Comparison of ENCODE assay signal across 15 cellular contexts in genomic region chr1:169321539-169321938, GRCh38. TPM values are rescaled to one million over a fixed set of nuclear protein-coding genes. Genes with fewer than 3 reads are reported as not detected.
DNase-seq lines count a peak whose midpoint lies in the region; ATAC-seq, FAIRE-seq and TF ChIP-seq lines count a peak whose summit lies in the region.
"Had no signal": no experiment of that assay in that cellular context is flagged by ENCODE, and none has a peak within 500 bp of the region (broad histone marks: within the 10 kb centered on the region; RNA-seq: fewer than 3 reads in every experiment).

No MANE protein-coding gene starts in this region.

- no peaks in the 10 kb centered on the region for H4K20me1 ChIP-seq in K562 (replicated peaks; ENCODE audit: control insufficient read depth, insufficient read depth, low read length)

- no peak overlapping the region for H2AK5ac ChIP-seq in neuronal stem cell (ENCODE audit: low read depth, low read length)

- no peaks in the 10 kb centered on the region for H3K79me1 ChIP-seq in neuronal stem cell (ENCODE audit: low read depth, low read length)

- no peak for TF ChIP-seq POLR2A in NB4 (IDR thresholded peaks at IDR 0.05; ENCODE audit: extremely low read depth, insufficient read length)
- TF ChIP-seq POLR2A in K562 (conservative IDR thresholded peaks at IDR 0.05) = no peak

- TF ChIP-seq EP300 in K562 (IDR thresholded peaks at IDR 0.05; ENCODE audit: low read length) = no peak

- TF ChIP-seq CTCF in NB4 (IDR thresholded peaks at IDR 0.05; ENCODE audit: low read depth, low read length) = no peak
- no peak for TF ChIP-seq CTCF in K562 (IDR thresholded peaks at IDR 0.05 in 2 of 3, conservative IDR thresholded peaks at IDR 0.05 in 1 of 3; ENCODE audit: insufficient read depth in 2 of 3, low read depth in 1 of 3, low read length in 3 of 3)

- H3K4me3 ChIP-seq in NB4 (ENCODE audit: low read depth, low read length) (no peak overlapping the region), K562 (no peak overlapping the region), skeletal muscle cell (ENCODE audit: low read depth, low read length) (no peak overlapping the region), neuronal stem cell (ENCODE audit: low read length in 2 of 2) (no peak overlapping the region)
- H3K4me3 ChIP-seq: HAP-1, lung had no signal

- BruUV-seq in K562 (replicated peaks; lab: Mats Ljungman, UMichigan) = no TSS peak

- H3K9ac ChIP-seq in K562 (ENCODE audit: insufficient read depth in 1 of 2, low read depth in 2 of 2, low read length in 2 of 2) = no peak overlapping the region
- no peak overlapping the region for H3K9ac ChIP-seq in neuronal stem cell (ENCODE audit: low read depth, low read length, poor library complexity)

- H3K79me2 ChIP-seq in K562 (ENCODE audit: control insufficient read depth, insufficient read depth, low read length) = no peaks in the 10 kb centered on the region; the same call in 2 of the 3 replicates

- no peaks in the 10 kb centered on the region for H3K9me1 ChIP-seq in K562 (ENCODE audit: control insufficient read depth, insufficient read depth, low read length)

- no peak overlapping the region for H2AFZ ChIP-seq in K562 (ENCODE audit: low read depth, low read length)
- no peak overlapping the region for H2AFZ ChIP-seq in neuronal stem cell (ENCODE audit: low read length)

- peaks cover 0 to 10% of the 10 kb centered on the region in 2 experiments; a peak in 2 of 5 replicates for H3K4me1 ChIP-seq in K562 (replicated peaks in 1 of 2; ENCODE audit: control insufficient read depth in 2 of 2, insufficient read depth in 2 of 2, low read length in 2 of 2)
- peaks cover 0 to 2% of the 10 kb centered on the region in 2 donors for H3K4me1 ChIP-seq in neuronal stem cell (ENCODE audit: control insufficient read depth in 2 of 2, insufficient read depth in 1 of 2, low read depth in 1 of 2, low read length in 2 of 2)

- H3K14ac ChIP-seq in neuronal stem cell (ENCODE audit: low read length) = no peak overlapping the region

- no peak overlapping the region for H2BK15ac ChIP-seq in neuronal stem cell (ENCODE audit: low read length)

- peak; percentile 32 for DNase-seq in NCI-H82 (lab: John Stamatoyannopoulos, UW)
- no peak for DNase-seq in NCI-H82 treated with DMSO at 0.1 percent for 48 hours (lab: John Stamatoyannopoulos, UW; ENCODE audit: unreplicated experiment)
- peak; percentile 25 for DNase-seq in NB4 (ENCODE audit: low read depth)
- no peak for DNase-seq in K562 (ENCODE audit: extremely low read depth in 1 of 4, low spot score in 3 of 4)
- DNase-seq in skeletal muscle cell (ENCODE audit: low read depth) = peak; percentile 47
- DNase-seq in HK-2 (ENCODE audit: unreplicated experiment) = no peak
- DNase-seq in NCI-H1048 (lab: John Stamatoyannopoulos, UW) = no peak
- no peak for DNase-seq in neuronal stem cell (ENCODE audit: low spot score)
- DNase-seq: ACHN; activated CD8-positive, alpha-beta memory T cell treated with anti-CD3 and anti-CD28 coated beads, Interleukin-2, amount 50 U/mL, for 48 hours; DMS153; NCI-H345 had no signal

- H3K9me3 ChIP-seq in K562 (replicated peaks; ENCODE audit: control insufficient read depth, insufficient read depth, low read depth, low read length) (no peaks in the 10 kb centered on the region), neuronal stem cell (replicated peaks in 1 of 2; ENCODE audit: control insufficient read depth in 2 of 2, insufficient read depth in 1 of 2, low read depth in 1 of 2, low read length in 2 of 2) (no peaks in the 10 kb centered on the region)
- H3K9me3 ChIP-seq: HAP-1 had no signal

- no peak overlapping the region for H2BK120ac ChIP-seq in neuronal stem cell (ENCODE audit: low read depth, low read length)

- no peaks in the 10 kb centered on the region for H3K36me3 ChIP-seq in K562 (ENCODE audit: control insufficient read depth, insufficient read depth, low read length)
- no peaks in the 10 kb centered on the region for H3K36me3 ChIP-seq in neuronal stem cell (replicated peaks in 1 of 2; ENCODE audit: control insufficient read depth in 2 of 2, insufficient read depth in 2 of 2, low read length in 2 of 2)
- H3K36me3 ChIP-seq: HAP-1 had no signal

- H3K4ac ChIP-seq in neuronal stem cell (ENCODE audit: low read length) = no peak overlapping the region

- H3K4me2 ChIP-seq in K562 (ENCODE audit: insufficient read depth, low read length) (no peak overlapping the region), neuronal stem cell (ENCODE audit: insufficient read depth, low read length, poor library complexity, severe bottlenecking) (no peak overlapping the region)

- H3K23ac ChIP-seq in neuronal stem cell (ENCODE audit: low read depth, low read length, poor library complexity) = no peak overlapping the region

- H3K27ac ChIP-seq in K562 (ENCODE audit: extremely low read depth, low read depth, low read length) (no peak overlapping the region), neuronal stem cell (replicated peaks; ENCODE audit: low read length) (no peak overlapping the region)

- ATAC-seq in K562 = peak; percentile 58; the same call in 1 of the 3 replicates
- ATAC-seq: Right ventricle myocardium inferior had no signal

- H4K8ac ChIP-seq in neuronal stem cell (ENCODE audit: low read depth, low read length) = no peak overlapping the region

- no peak for TF ChIP-seq RAD21 in K562 (CRISPR knock-in tag; conservative IDR thresholded peaks at IDR 0.05 in 1 of 2, IDR thresholded peaks at IDR 0.05 in 1 of 2)

- H3K27me3 ChIP-seq in K562 (ENCODE audit: control insufficient read depth in 2 of 2, insufficient read depth in 2 of 2, low read length in 2 of 2) (no peaks in the 10 kb centered on the region), neuronal stem cell (ENCODE audit: control insufficient read depth in 3 of 3, insufficient read depth in 3 of 3, low read depth in 1 of 3, low read length in 3 of 3) (no peaks in the 10 kb centered on the region)

- CTCF ChIA-PET in K562 (lab: Yijun Ruan, JAX; ENCODE audit: low intra/inter-chr PET ratio) = no interaction called here

- FAIRE-seq in K562 (lab: Jason Lieb, UNC) = no peak

- in situ Hi-C loops in K562 (cut with MboI) = no loop called here

- WGBS in K562 (ENCODE audit: insufficient coverage, low coverage, missing lambda C conversion rate) = 4% methylated on average over 1 of the region's 1 CpG
- WGBS in neuronal stem cell (ENCODE audit: extremely low coverage in 2 of 2, insufficient read length in 2 of 2, insufficient replicate concordance in 1 of 2), 2 donors = no CpG with 5 or more reads among the region's 1 CpG

- no peak overlapping the region for H4K91ac ChIP-seq in neuronal stem cell (ENCODE audit: low read depth, low read length, poor library complexity)

- H2BK12ac ChIP-seq in neuronal stem cell (ENCODE audit: low read length) = no peak overlapping the region

- intact Hi-C loops in K562 (cut with micrococcal nuclease) = no loop called here

- H3K18ac ChIP-seq in neuronal stem cell (ENCODE audit: low read length) = no peak overlapping the region

- POLR2A ChIA-PET in K562 (lab: Yijun Ruan, JAX) = interaction anchor here (0.7 kb wide), 1 partner anchor 419 kb away, joined by 3 read pairs; no protein-coding TSS in a partner anchor

- H2BK5ac ChIP-seq in neuronal stem cell (ENCODE audit: low read length) = no peak overlapping the region

RNA-seq across cellular contexts. Expression of gene NME7, which starts 46.1 kb away (rescaled TPM):
- 15.9 and 42.0 TPM in 2 replicates for total RNA-seq in K562 (2011; cell fraction: chromatin; rRNA removed; ENCODE audit: low replicate concordance)
- 9.0 and 11.2 TPM in 2 replicates for total RNA-seq in K562 (2011; cell fraction: nucleolus; rRNA removed)
- total RNA-seq in K562 (2011; cell fraction: nucleoplasm; rRNA removed) = 16.9 and 21.1 TPM in 2 replicates
- total RNA-seq in K562 (2014; rRNA removed) (7.9 and 8.8 TPM in 2 replicates), K562 (2014; rRNA removed; fragmentation: Illumina TruSeq; extraction: Trizol) (23.9 and 26.0 TPM in 2 replicates), K562 (2015; rRNA removed; fragmentation: Illumina TruSeq; extraction: Trizol) (20.5 and 23.3 TPM in 2 replicates), K562 (2021) (20.7 and 22.4 TPM in 2 replicates)
- polyA plus RNA-seq in K562 (2011; rRNA removed) (21.8 and 32.0 TPM in 2 replicates), K562 (2014; fragmentation: Illumina TruSeq; extraction: Trizol) (29.6 and 31.3 TPM in 2 replicates), K562 (2014; fragmentation: Nextera tagmentation; extraction: Ambion mirVana) (10 to 100 TPM; 40.3 to 43.2 TPM), K562 (2014; rRNA removed) (20.6 and 28.4 TPM in 2 replicates)
- 5.3 and 14.3 TPM in 2 replicates for polyA plus RNA-seq in K562 (2011; cell fraction: cytosol; rRNA removed)
- 6.2 and 7.2 TPM in 2 replicates for polyA plus RNA-seq in K562 (2011; cell fraction: nucleus; rRNA removed)
- 18.9 and 59.8 TPM in 2 replicates for polyA plus RNA-seq in K562 (2012)
- 43.2 and 56.7 TPM in 2 replicates for polyA minus RNA-seq in K562 (2011; rRNA and poly(A)+ RNA removed)
- polyA minus RNA-seq in K562 (2011; cell fraction: cytosol; rRNA and poly(A)+ RNA removed) = 12.8 and 15.2 TPM in 2 replicates
- 21.0 and 44.2 TPM in 2 replicates for polyA minus RNA-seq in K562 (2011; cell fraction: nucleus; rRNA and poly(A)+ RNA removed)
- 87.7 TPM for polyA plus RNA-seq in neuronal stem cell (2013, experiment 1 of 2)
- polyA plus RNA-seq in neuronal stem cell (2013, experiment 2 of 2) = 86.8 TPM

RNA-seq across cellular contexts. Expression of gene BLZF1, which starts 46.5 kb away (rescaled TPM):
- 14.8 and 62.4 TPM in 2 replicates for total RNA-seq in K562 (2011; cell fraction: chromatin; rRNA removed; ENCODE audit: low replicate concordance)
- total RNA-seq in K562 (2011; cell fraction: nucleolus; rRNA removed) = 7.2 and 11.2 TPM in 2 replicates
- 16.9 and 26.7 TPM in 2 replicates for total RNA-seq in K562 (2011; cell fraction: nucleoplasm; rRNA removed)
- total RNA-seq in K562 (2014; rRNA removed) (16.1 and 23.0 TPM in 2 replicates), K562 (2014; rRNA removed; fragmentation: Illumina TruSeq; extraction: Trizol) (28.8 and 32.8 TPM in 2 replicates), K562 (2015; rRNA removed; fragmentation: Illumina TruSeq; extraction: Trizol) (21.6 and 23.2 TPM in 2 replicates), K562 (2021) (20.5 and 21.1 TPM in 2 replicates)
- polyA plus RNA-seq in K562 (2011; rRNA removed) (23.3 and 29.1 TPM in 2 replicates), K562 (2014; fragmentation: Illumina TruSeq; extraction: Trizol) (24.1 and 27.6 TPM in 2 replicates), K562 (2014; fragmentation: Nextera tagmentation; extraction: Ambion mirVana) (10 to 100 TPM; 25.3 to 32.8 TPM), K562 (2014; rRNA removed) (21.0 and 22.2 TPM in 2 replicates)
- 2.9 and 8.6 TPM in 2 replicates for polyA plus RNA-seq in K562 (2011; cell fraction: cytosol; rRNA removed)
- polyA plus RNA-seq in K562 (2011; cell fraction: nucleus; rRNA removed) = 11.3 and 18.2 TPM in 2 replicates
- polyA plus RNA-seq in K562 (2012) = 14.8 and 21.5 TPM in 2 replicates
- polyA minus RNA-seq in K562 (2011; rRNA and poly(A)+ RNA removed) = 34.2 and 40.8 TPM in 2 replicates
- 8.4 and 11.3 TPM in 2 replicates for polyA minus RNA-seq in K562 (2011; cell fraction: cytosol; rRNA and poly(A)+ RNA removed)
- polyA minus RNA-seq in K562 (2011; cell fraction: nucleus; rRNA and poly(A)+ RNA removed) = 25.4 and 49.5 TPM in 2 replicates
- 7.5 TPM for polyA plus RNA-seq in neuronal stem cell (2013, experiment 1 of 2)
- polyA plus RNA-seq in neuronal stem cell (2013, experiment 2 of 2) = 7.2 TPM

Comparison
In these comparisons a context has a peak if more than half of its experiments do, and no peak if none do; other contexts are left out.
1. DNase-seq: peak in NCI-H82 (single experiment), NB4 (single experiment) and skeletal muscle cell (single experiment); none in NCI-H82 treated with DMSO at 0.1 percent for 48 hours (single experiment), K562 (0 of 4), HK-2 (single experiment), NCI-H1048 (single experiment) and neuronal stem cell (single experiment).